ENCODE assay signal across 17 cellular contexts in genomic region chr13:30109471-30110135, GRCh38.
DNase-seq lines count a peak whose midpoint lies in the region; ATAC-seq, FAIRE-seq and TF ChIP-seq lines count a peak whose summit lies in the region.
"Had no signal": no experiment of that assay in that cellular context is flagged by ENCODE, and none has a peak within 500 bp of the region (broad histone marks: within the 10 kb centered on the region; RNA-seq: fewer than 3 reads in every experiment).

No MANE protein-coding gene starts in this region.

- H3K27ac ChIP-seq in RWPE2 (ENCODE audit: poor library complexity, severe bottlenecking) = peak overlapping the region; percentile 29
- H3K27ac ChIP-seq in trophoblast cell (ENCODE audit: low read depth, low read length) = peak overlapping the region; percentile 92
- H3K27ac ChIP-seq: A549, GM23248, HL-60 had no signal

- no peak overlapping the region for H3K4ac ChIP-seq in trophoblast cell (ENCODE audit: low read depth, low read length)

- peak overlapping the region; percentile 3 for H3K4me3 Mint-ChIP-seq in Caco-2 (ENCODE audit: unreplicated experiment)
- H3K4me3 Mint-ChIP-seq in immature natural killer cell = no peak overlapping the region
- H3K4me3 Mint-ChIP-seq: CD14-positive monocyte had no signal

- H3K4me1 ChIP-seq in Caco-2 (peaks cover 44% of the 10 kb centered on the region), RWPE2 (ENCODE audit: insufficient read depth, poor library complexity, severe bottlenecking) (peaks cover 13% of the 10 kb centered on the region), trophoblast cell (ENCODE audit: control insufficient read depth in 1 of 2, insufficient read depth in 2 of 2, low read length in 2 of 2) (peaks cover 35 to 46% of the 10 kb centered on the region in 2 experiments)

- H3K27ac Mint-ChIP-seq in Caco-2 (ENCODE audit: unreplicated experiment) = peak overlapping the region; percentile 89
- H3K27ac Mint-ChIP-seq in immature natural killer cell = no peak overlapping the region

- H3K4me1 Mint-ChIP-seq in Caco-2 (ENCODE audit: low read depth, unreplicated experiment) (peaks cover 34% of the 10 kb centered on the region), immature natural killer cell (peaks cover 16 to 25% of the 10 kb centered on the region in 2 donors)

- FAIRE-seq in islet of Langerhans (lab: Jason Lieb, UNC) = peak; percentile 27
- FAIRE-seq: A549, GM18507 had no signal

- no peaks in the 10 kb centered on the region for H3K27me3 ChIP-seq in Caco-2 (replicated peaks; ENCODE audit: control insufficient read depth, insufficient read depth, low read length)
- H3K27me3 ChIP-seq in RWPE2 (ENCODE audit: insufficient read depth, poor library complexity, severe bottlenecking) = no peaks in the 10 kb centered on the region
- no peaks in the 10 kb centered on the region for H3K27me3 ChIP-seq in trophoblast cell (ENCODE audit: insufficient read depth, low read length)

- H2AFZ ChIP-seq in trophoblast cell (ENCODE audit: insufficient read depth, low read length, poor library complexity) = no peak overlapping the region

- peak overlapping the region; percentile 68 for H3K14ac ChIP-seq in trophoblast cell (ENCODE audit: low read length)

- H3K27me3 Mint-ChIP-seq in Caco-2 (ENCODE audit: insufficient read depth, unreplicated experiment) (no peaks in the 10 kb centered on the region), immature natural killer cell (ENCODE audit: low read depth in 3 of 3) (peaks cover 2 to 6% (median 5%) of the 10 kb centered on the region in 3 donors)

- peak overlapping the region; percentile 85 for H2BK5ac ChIP-seq in trophoblast cell (ENCODE audit: low read depth, low read length, poor library complexity)

- BruUV-seq in Caco-2 (replicated peaks; lab: Mats Ljungman, UMichigan) = TSS peak; percentile 52

- H3K36me3 ChIP-seq in Caco-2 (ENCODE audit: control insufficient read depth, insufficient read depth, low read length) (no peaks in the 10 kb centered on the region), RWPE2 (ENCODE audit: low read depth) (no peaks in the 10 kb centered on the region), trophoblast cell (ENCODE audit: control insufficient read depth in 1 of 2, insufficient read depth in 2 of 2, low read length in 2 of 2) (no peaks in the 10 kb centered on the region)

- H2BK12ac ChIP-seq in trophoblast cell (ENCODE audit: low read length) = peak overlapping the region; percentile 84

- H3K79me1 ChIP-seq in trophoblast cell (ENCODE audit: low read length) = peaks cover 37% of the 10 kb centered on the region

- no CpG with 5 or more reads among the region's 8 CpGs for WGBS in trophoblast cell (ENCODE audit: extremely low coverage, insufficient coverage, insufficient read length)

- no peak overlapping the region for H3K4me3 ChIP-seq in Caco-2 (ENCODE audit: low read depth, low read length)
- no peak overlapping the region for H3K4me3 ChIP-seq in RWPE2 (ENCODE audit: severe bottlenecking)
- H3K4me3 ChIP-seq in trophoblast cell (ENCODE audit: low read depth, low read length) = no peak overlapping the region
- H3K4me3 ChIP-seq: A549, GM23248 had no signal

- H4K8ac ChIP-seq in trophoblast cell (ENCODE audit: low read depth, low read length) = peak overlapping the region; percentile 63

- H3K36me3 Mint-ChIP-seq in Caco-2 (ENCODE audit: insufficient read depth, unreplicated experiment) = no peaks in the 10 kb centered on the region
- H3K36me3 Mint-ChIP-seq in immature natural killer cell = peaks cover 0 to 4% (median 0%) of the 10 kb centered on the region in 3 donors

- CTCF ChIA-PET in Caco-2 (lab: Charles Lee) = interaction anchor here (1.5 kb wide), 1 partner anchor 338 kb away, joined by 6 read pairs; no protein-coding TSS in a partner anchor

- no peak overlapping the region for H3K9ac ChIP-seq in trophoblast cell (ENCODE audit: low read length)
- H3K9ac ChIP-seq: GM23248 had no signal

- H3K79me2 ChIP-seq in trophoblast cell (ENCODE audit: control insufficient read depth, insufficient read depth, low read length, poor library complexity) = peaks cover 2% of the 10 kb centered on the region

- H3K4me2 ChIP-seq in trophoblast cell (ENCODE audit: low read length) = no peak overlapping the region
- H3K4me2 ChIP-seq: A549 had no signal

- no peak overlapping the region for H2AK5ac ChIP-seq in trophoblast cell (ENCODE audit: low read length)

- H4K91ac ChIP-seq in trophoblast cell (ENCODE audit: low read depth, low read length) = peak overlapping the region; percentile 90

- no peak for ATAC-seq in RWPE2 (ENCODE audit: low read depth)
- no peak for ATAC-seq in HG02763 (IDR thresholded peaks at IDR 0.05; ENCODE audit: unreplicated experiment)
- ATAC-seq in GM19455 (IDR thresholded peaks at IDR 0.05; ENCODE audit: unreplicated experiment) = no peak
- ATAC-seq: A549 had no signal

- peak overlapping the region; percentile 95 for H2BK120ac ChIP-seq in trophoblast cell (ENCODE audit: insufficient read depth, low read length, poor library complexity)

- DNase-seq in Caco-2 (no peak), RWPE2 (ENCODE audit: low spot score) (no peak), trophoblast cell (peak in 1 of 2 donors; percentile 55), immature natural killer cell (no peak)
- DNase-seq in activated CD8-positive, alpha-beta memory T cell treated with anti-CD3 and anti-CD28 coated beads, Interleukin-2, amount 50 U/mL, for 48 hours = no peak
- DNase-seq: GM23248, KBM-7, NCI-H1048, NCI-H1694, NCI-H446 had no signal

- no peak overlapping the region for H4K12ac ChIP-seq in trophoblast cell (ENCODE audit: low read depth, low read length)

- H3K9me3 ChIP-seq in Caco-2 = no peaks in the 10 kb centered on the region
- H3K9me3 ChIP-seq in RWPE2 (ENCODE audit: severe bottlenecking) = no peaks in the 10 kb centered on the region
- H3K9me3 ChIP-seq in trophoblast cell (ENCODE audit: insufficient read depth, low read depth, low read length) = no peaks in the 10 kb centered on the region
- H3K9me3 ChIP-seq: A549 had no signal

- H3K9me3 Mint-ChIP-seq in Caco-2 (ENCODE audit: unreplicated experiment) = no peaks in the 10 kb centered on the region
- no peaks in the 10 kb centered on the region for H3K9me3 Mint-ChIP-seq in immature natural killer cell

- H3K18ac ChIP-seq in trophoblast cell (ENCODE audit: low read length) = peak overlapping the region; percentile 80

- intact Hi-C loops in Caco-2 (cut with micrococcal nuclease; ENCODE audit: unreplicated experiment) = loop anchor here (1.0 to 10.0 kb wide), 3 partner anchors 37 to 515 kb away; partner anchors contain the start of gene SLC7A1

- TF ChIP-seq CTCF in Caco-2 (IDR thresholded peaks at IDR 0.05; ENCODE audit: insufficient read depth in 1 of 2, low read depth in 1 of 2, low read length in 1 of 2, severe bottlenecking in 1 of 2, unreplicated experiment in 1 of 2) = no peak
- no peak for TF ChIP-seq CTCF in RWPE2 (IDR thresholded peaks at IDR 0.05; ENCODE audit: poor library complexity, severe bottlenecking)

- H3K23ac ChIP-seq in trophoblast cell (ENCODE audit: low read length) = no peak overlapping the region

- POLR2A ChIA-PET in Caco-2 (lab: Charles Lee) = no interaction called here
